19 cellular contexts compared by ENCODE assay signal in the genomic region with DNA sequence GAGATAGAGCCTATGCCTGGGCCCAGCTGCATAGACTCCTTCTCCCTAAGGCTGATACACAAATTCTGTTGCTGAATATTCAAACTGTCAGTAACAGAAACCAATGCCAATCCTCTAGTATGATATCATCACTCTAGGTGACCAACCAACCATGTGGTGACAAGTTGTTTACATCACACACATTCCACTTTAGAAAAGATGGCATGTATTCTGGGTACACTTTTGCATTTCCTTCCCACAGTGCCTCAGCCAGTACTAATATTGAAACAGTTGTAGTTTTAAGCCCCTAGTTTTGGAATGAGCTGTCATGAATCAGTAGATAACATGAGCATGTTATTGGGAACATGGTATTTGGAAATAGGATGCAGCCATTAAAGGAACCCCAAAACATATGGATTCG.
A peak's percentile ranks its signal among the peaks of the same experiment; 100 is the strongest.
DNase-seq lines count a peak whose midpoint lies in the region; ATAC-seq lines count a peak whose summit lies in the region.
"Had no signal": no experiment of that assay in that cellular context is flagged by ENCODE, and none has a peak within 500 bp of the region (broad histone marks: within the 10 kb centered on the region; RNA-seq: fewer than 3 reads in every experiment).

No MANE protein-coding gene starts in this region.

- peaks cover 16% of the 10 kb centered on the region for H3K4me1 Mint-ChIP-seq in activated T-cell treated with anti-CD3 and anti-CD28 coated beads, Interleukin-2, amount 50 U/mL, for 72 hours (ENCODE audit: low read depth)
- H3K4me1 Mint-ChIP-seq in stimulated activated effector memory CD8-positive, alpha-beta T cell treated with anti-CD3 and anti-CD28 coated beads, Interleukin-12 subunit alpha, Interleukin-12 subunit beta, amount 100 ng/mL, for 72 hours, result peaks cover 13% of the 10 kb centered on the region
- H3K4me1 Mint-ChIP-seq: CD14-positive monocyte had no signal

- H3K9me3 Mint-ChIP-seq in activated T-cell treated with anti-CD3 and anti-CD28 coated beads, Interleukin-2, amount 50 U/mL, for 72 hours, result peaks cover 5 to 6% of the 10 kb centered on the region in 2 donors
- no peaks in the 10 kb centered on the region for H3K9me3 Mint-ChIP-seq in stimulated activated effector memory CD8-positive, alpha-beta T cell treated with anti-CD3 and anti-CD28 coated beads, Interleukin-12 subunit alpha, Interleukin-12 subunit beta, amount 100 ng/mL, for 72 hours

- intact Hi-C loops in sciatic nerve (cut with DNase I), result no loop called here
- intact Hi-C loops in cardiac septum (cut with DNase I), result no loop called here

- ATAC-seq in activated T-cell treated with anti-CD3 and anti-CD28 coated beads, Interleukin-2, amount 50 U/mL, for 72 hours (replicated peaks in 1 of 2), result peak; percentile 92 to 93
- ATAC-seq in GM18870 (IDR thresholded peaks at IDR 0.05; ENCODE audit: unreplicated experiment) (peak; percentile 84), HG02938 (IDR thresholded peaks at IDR 0.05; ENCODE audit: unreplicated experiment) (peak; percentile 54), sciatic nerve (no peak), GM21515 (IDR thresholded peaks at IDR 0.05; ENCODE audit: unreplicated experiment) (no peak)
- ATAC-seq in stimulated activated effector memory CD8-positive, alpha-beta T cell treated with anti-CD3 and anti-CD28 coated beads, Interleukin-12 subunit alpha, Interleukin-12 subunit beta, amount 100 ng/mL, for 72 hours, result peak; percentile 94
- ATAC-seq: A549 had no signal

- peak overlapping the region; percentile 59 for H3K27ac Mint-ChIP-seq in activated T-cell treated with anti-CD3 and anti-CD28 coated beads, Interleukin-2, amount 50 U/mL, for 72 hours
- H3K27ac Mint-ChIP-seq in stimulated activated effector memory CD8-positive, alpha-beta T cell treated with anti-CD3 and anti-CD28 coated beads, Interleukin-12 subunit alpha, Interleukin-12 subunit beta, amount 100 ng/mL, for 72 hours, result peak overlapping the region; percentile 82

- peaks cover 0 to 1% of the 10 kb centered on the region in 2 donors for H3K36me3 Mint-ChIP-seq in activated T-cell treated with anti-CD3 and anti-CD28 coated beads, Interleukin-2, amount 50 U/mL, for 72 hours (ENCODE audit: insufficient read depth in 2 of 2)
- no peaks in the 10 kb centered on the region for H3K36me3 Mint-ChIP-seq in stimulated activated effector memory CD8-positive, alpha-beta T cell treated with anti-CD3 and anti-CD28 coated beads, Interleukin-12 subunit alpha, Interleukin-12 subunit beta, amount 100 ng/mL, for 72 hours
- H3K36me3 Mint-ChIP-seq: CD14-positive monocyte had no signal

- peak in 1 of 2 donors; percentile 3 for DNase-seq in activated T-cell treated with anti-CD3 and anti-CD28 coated beads, Interleukin-2, amount 50 U/mL, for 72 hours
- DNase-seq in activated T-cell treated with anti-CD3 and anti-CD28 coated beads for 4 hours (no peak), sciatic nerve (ENCODE audit: low spot score) (no peak), cardiac septum (ENCODE audit: low spot score) (no peak)
- DNase-seq in stimulated activated effector memory CD8-positive, alpha-beta T cell treated with anti-CD3 and anti-CD28 coated beads, Interleukin-12 subunit alpha, Interleukin-12 subunit beta, amount 100 ng/mL, for 72 hours (ENCODE audit: low spot score in 2 of 2), result no peak
- DNase-seq: COR-L47, DMS53, GM23248, KBM-7, NCI-H1048, NCI-H1694 treated with DMSO at 0.1 percent for 48 hours, NCI-H446, NCI-H748 treated with DMSO at 0.1 percent for 48 hours, PC-9 had no signal

- no peaks in the 10 kb centered on the region for H3K27me3 Mint-ChIP-seq in activated T-cell treated with anti-CD3 and anti-CD28 coated beads, Interleukin-2, amount 50 U/mL, for 72 hours (ENCODE audit: low read depth)

- no peak overlapping the region for H3K4me3 Mint-ChIP-seq in activated T-cell treated with anti-CD3 and anti-CD28 coated beads, Interleukin-2, amount 50 U/mL, for 72 hours
- H3K4me3 Mint-ChIP-seq in stimulated activated effector memory CD8-positive, alpha-beta T cell treated with anti-CD3 and anti-CD28 coated beads, Interleukin-12 subunit alpha, Interleukin-12 subunit beta, amount 100 ng/mL, for 72 hours, result no peak overlapping the region
- H3K4me3 Mint-ChIP-seq: CD14-positive monocyte had no signal

Comparison
In these comparisons a context has a peak if more than half of its experiments do, and no peak if none do; other contexts are left out.
1. ATAC-seq: peak in activated T-cell treated with anti-CD3 and anti-CD28 coated beads, Interleukin-2, amount 50 U/mL, for 72 hours (2 of 2), GM18870 (single experiment), HG02938 (single experiment) and stimulated activated effector memory CD8-positive, alpha-beta T cell treated with anti-CD3 and anti-CD28 coated beads, Interleukin-12 subunit alpha, Interleukin-12 subunit beta, amount 100 ng/mL, for 72 hours (single experiment); none in sciatic nerve (single experiment) and GM21515 (single experiment).